Comparison of ENCODE assay signal across 1 cellular context in the genomic region with DNA sequence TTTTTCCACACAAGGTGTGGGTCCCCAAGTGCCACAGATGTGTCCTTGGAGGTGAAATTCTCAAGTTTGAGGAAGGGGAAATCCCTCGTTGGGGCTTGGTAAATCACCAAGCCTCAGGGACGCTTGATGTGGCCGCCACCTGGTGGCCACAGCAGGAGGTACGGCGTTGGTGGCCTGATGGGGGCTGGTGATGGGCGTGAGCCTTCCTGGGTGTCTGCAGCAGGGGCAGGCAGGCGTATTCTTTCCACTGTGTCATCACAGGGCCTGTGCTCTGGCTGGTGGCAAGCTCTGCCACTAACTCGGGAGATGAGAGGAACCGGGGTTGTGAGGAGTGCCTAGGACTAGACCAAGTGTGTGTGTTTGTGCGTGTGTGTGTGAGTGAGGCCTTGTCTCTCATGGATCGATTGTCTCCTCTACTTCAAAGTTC.
A peak's percentile ranks its signal among the peaks of the same experiment; 100 is the strongest.
TF ChIP-seq lines count a peak whose summit lies in the region.

No MANE protein-coding gene starts in this region.

TF ChIP-seq in GM12878, 131 proteins besides CTCF, POLR2A, EP300 and RAD21 (continued from another document):
- TF ChIP-seq ATF7 (IDR thresholded peaks at IDR 0.05; ENCODE audit: low read depth) = no peak
- TF ChIP-seq TBL1XR1 (IDR thresholded peaks at IDR 0.05; ENCODE audit: low read depth, low read length) = peak; percentile 47; the same call in 1 of the 2 replicates
- 0 out of 2 replicates have a peak, but pooled peaks have one; percentile 15 for TF ChIP-seq CREM (IDR thresholded peaks at IDR 0.05; ENCODE audit: low read depth)
- 0 out of 2 replicates have a peak, but pooled peaks have one; percentile 33 for TF ChIP-seq TCF12 (IDR thresholded peaks at IDR 0.05; ENCODE audit: low read depth, low read length)
- TF ChIP-seq IRF4 (IDR thresholded peaks at IDR 0.05; ENCODE audit: low read depth, low read length) = 0 out of 2 replicates have a peak, but pooled peaks have one; percentile 58
- TF ChIP-seq, protein P1, sequence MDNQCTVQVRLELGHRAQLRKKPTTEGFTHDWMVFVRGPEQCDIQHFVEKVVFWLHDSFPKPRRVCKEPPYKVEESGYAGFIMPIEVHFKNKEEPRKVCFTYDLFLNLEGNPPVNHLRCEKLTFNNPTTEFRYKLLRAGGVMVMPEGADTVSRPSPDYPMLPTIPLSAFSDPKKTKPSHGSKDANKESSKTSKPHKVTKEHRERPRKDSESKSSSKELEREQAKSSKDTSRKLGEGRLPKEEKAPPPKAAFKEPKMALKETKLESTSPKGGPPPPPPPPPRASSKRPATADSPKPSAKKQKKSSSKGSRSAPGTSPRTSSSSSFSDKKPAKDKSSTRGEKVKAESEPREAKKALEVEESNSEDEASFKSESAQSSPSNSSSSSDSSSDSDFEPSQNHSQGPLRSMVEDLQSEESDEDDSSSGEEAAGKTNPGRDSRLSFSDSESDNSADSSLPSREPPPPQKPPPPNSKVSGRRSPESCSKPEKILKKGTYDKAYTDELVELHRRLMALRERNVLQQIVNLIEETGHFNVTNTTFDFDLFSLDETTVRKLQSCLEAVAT (IDR thresholded peaks at IDR 0.05) = no peak; the same call in 1 of the 2 replicates
- no peak for TF ChIP-seq EGR1 (IDR thresholded peaks at IDR 0.05; ENCODE audit: borderline replicate concordance in 1 of 2, low read depth in 2 of 2, low read length in 2 of 2)
- peak; percentile 62; the same call in 1 of the 2 replicates for TF ChIP-seq RB1 (IDR thresholded peaks at IDR 0.05; ENCODE audit: borderline replicate concordance)
- peak; percentile 71; the same call in 1 of the 2 replicates for TF ChIP-seq HDGF (IDR thresholded peaks at IDR 0.05)
- 0 out of 2 replicates have a peak, but pooled peaks have one; percentile 23 for TF ChIP-seq SMARCA5 (IDR thresholded peaks at IDR 0.05)
- TF ChIP-seq YY1 (IDR thresholded peaks at IDR 0.05; ENCODE audit: low read depth, low read length) = peak; percentile 86
- TF ChIP-seq PML (IDR thresholded peaks at IDR 0.05; ENCODE audit: low read length) = no peak
- peak; percentile 99 for TF ChIP-seq SMC3 (IDR thresholded peaks at IDR 0.05; ENCODE audit: borderline replicate concordance, low read length)
- no peak for TF ChIP-seq ZNF274 (IDR thresholded peaks at IDR 0.05; ENCODE audit: insufficient read depth, insufficient read length)
- TF ChIP-seq RELA (IDR thresholded peaks at IDR 0.05; ENCODE audit: borderline replicate concordance, partially characterized antibody) = peak; percentile 71
- 0 out of 2 replicates have a peak, but pooled peaks have one; percentile 56 for TF ChIP-seq ZNF207 (IDR thresholded peaks at IDR 0.05; ENCODE audit: borderline replicate concordance)
- peak; percentile 22; the same call in 1 of the 2 replicates for TF ChIP-seq SPI1 (IDR thresholded peaks at IDR 0.05; ENCODE audit: borderline replicate concordance, insufficient read depth, low read depth, low read length)
- TF ChIP-seq SIX5 (IDR thresholded peaks at IDR 0.05; ENCODE audit: low read depth, low read length, severe bottlenecking) = no peak
- TF ChIP-seq, protein P2, sequence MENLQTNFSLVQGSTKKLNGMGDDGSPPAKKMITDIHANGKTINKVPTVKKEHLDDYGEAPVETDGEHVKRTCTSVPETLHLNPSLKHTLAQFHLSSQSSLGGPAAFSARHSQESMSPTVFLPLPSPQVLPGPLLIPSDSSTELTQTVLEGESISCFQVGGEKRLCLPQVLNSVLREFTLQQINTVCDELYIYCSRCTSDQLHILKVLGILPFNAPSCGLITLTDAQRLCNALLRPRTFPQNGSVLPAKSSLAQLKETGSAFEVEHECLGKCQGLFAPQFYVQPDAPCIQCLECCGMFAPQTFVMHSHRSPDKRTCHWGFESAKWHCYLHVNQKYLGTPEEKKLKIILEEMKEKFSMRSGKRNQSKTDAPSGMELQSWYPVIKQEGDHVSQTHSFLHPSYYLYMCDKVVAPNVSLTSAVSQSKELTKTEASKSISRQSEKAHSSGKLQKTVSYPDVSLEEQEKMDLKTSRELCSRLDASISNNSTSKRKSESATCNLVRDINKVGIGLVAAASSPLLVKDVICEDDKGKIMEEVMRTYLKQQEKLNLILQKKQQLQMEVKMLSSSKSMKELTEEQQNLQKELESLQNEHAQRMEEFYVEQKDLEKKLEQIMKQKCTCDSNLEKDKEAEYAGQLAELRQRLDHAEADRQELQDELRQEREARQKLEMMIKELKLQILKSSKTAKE (IDR thresholded peaks at IDR 0.05; ENCODE audit: low read depth, poor library complexity, severe bottlenecking) = no peak
- TF ChIP-seq RUNX3 (IDR thresholded peaks at IDR 0.05; ENCODE audit: low read length) = peak; percentile 49; the same call in 1 of the 2 replicates
- TF ChIP-seq CHD2 (IDR thresholded peaks at IDR 0.05; ENCODE audit: borderline replicate concordance, low read depth, low read length) = peak; percentile 61; the same call in 1 of the 2 replicates
- peak; percentile 80; the same call in 1 of the 3 replicates for TF ChIP-seq POU2F2 (IDR thresholded peaks at IDR 0.05; ENCODE audit: borderline replicate concordance, low read depth, low read length)
- TF ChIP-seq MXI1 (IDR thresholded peaks at IDR 0.05; ENCODE audit: low read depth, low read length) = 0 out of 2 replicates have a peak, but pooled peaks have one; percentile 20
- TF ChIP-seq SP1 (IDR thresholded peaks at IDR 0.05; ENCODE audit: low read depth, low read length) = peak; percentile 31
- 0 out of 2 replicates have a peak, but pooled peaks have one; percentile 92 for TF ChIP-seq WRNIP1 (IDR thresholded peaks at IDR 0.05; ENCODE audit: borderline replicate concordance, low read depth, low read length)
- TF ChIP-seq MTA3 (IDR thresholded peaks at IDR 0.05; ENCODE audit: borderline replicate concordance, low read length) = no peak
- peak in 1 of 2 experiments; percentile 31; a peak in 1 of 4 replicates for TF ChIP-seq BHLHE40 (IDR thresholded peaks at IDR 0.05; ENCODE audit: borderline replicate concordance in 1 of 2, low read depth in 2 of 2, low read length in 1 of 2)
- TF ChIP-seq SUZ12 (IDR thresholded peaks at IDR 0.05; ENCODE audit: unreplicated experiment) = no peak
- TF ChIP-seq ZNF622 (IDR thresholded peaks at IDR 0.05) = no peak
- no peak for TF ChIP-seq IKZF2 (IDR thresholded peaks at IDR 0.05)
- 0 out of 2 replicates have a peak, but pooled peaks have one; percentile 25 for TF ChIP-seq PAX5 (IDR thresholded peaks at IDR 0.05; ENCODE audit: borderline replicate concordance, low read depth, low read length)
- TF ChIP-seq, protein P3, sequence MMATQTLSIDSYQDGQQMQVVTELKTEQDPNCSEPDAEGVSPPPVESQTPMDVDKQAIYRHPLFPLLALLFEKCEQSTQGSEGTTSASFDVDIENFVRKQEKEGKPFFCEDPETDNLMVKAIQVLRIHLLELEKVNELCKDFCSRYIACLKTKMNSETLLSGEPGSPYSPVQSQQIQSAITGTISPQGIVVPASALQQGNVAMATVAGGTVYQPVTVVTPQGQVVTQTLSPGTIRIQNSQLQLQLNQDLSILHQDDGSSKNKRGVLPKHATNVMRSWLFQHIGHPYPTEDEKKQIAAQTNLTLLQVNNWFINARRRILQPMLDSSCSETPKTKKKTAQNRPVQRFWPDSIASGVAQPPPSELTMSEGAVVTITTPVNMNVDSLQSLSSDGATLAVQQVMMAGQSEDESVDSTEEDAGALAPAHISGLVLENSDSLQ (IDR thresholded peaks at IDR 0.05) = peak; percentile 72
- TF ChIP-seq POLR2AphosphoS2 (IDR thresholded peaks at IDR 0.05; ENCODE audit: low read depth, low read length) = no peak
- TF ChIP-seq, protein P4, sequence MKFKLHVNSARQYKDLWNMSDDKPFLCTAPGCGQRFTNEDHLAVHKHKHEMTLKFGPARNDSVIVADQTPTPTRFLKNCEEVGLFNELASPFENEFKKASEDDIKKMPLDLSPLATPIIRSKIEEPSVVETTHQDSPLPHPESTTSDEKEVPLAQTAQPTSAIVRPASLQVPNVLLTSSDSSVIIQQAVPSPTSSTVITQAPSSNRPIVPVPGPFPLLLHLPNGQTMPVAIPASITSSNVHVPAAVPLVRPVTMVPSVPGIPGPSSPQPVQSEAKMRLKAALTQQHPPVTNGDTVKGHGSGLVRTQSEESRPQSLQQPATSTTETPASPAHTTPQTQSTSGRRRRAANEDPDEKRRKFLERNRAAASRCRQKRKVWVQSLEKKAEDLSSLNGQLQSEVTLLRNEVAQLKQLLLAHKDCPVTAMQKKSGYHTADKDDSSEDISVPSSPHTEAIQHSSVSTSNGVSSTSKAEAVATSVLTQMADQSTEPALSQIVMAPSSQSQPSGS (IDR thresholded peaks at IDR 0.05; ENCODE audit: low read length) = no peak
- 0 out of 2 replicates have a peak, but pooled peaks have one; percentile 65 for TF ChIP-seq NBN (IDR thresholded peaks at IDR 0.05)
- TF ChIP-seq SMAD5 (IDR thresholded peaks at IDR 0.05; ENCODE audit: low read depth) = no peak
- TF ChIP-seq FOXM1 (IDR thresholded peaks at IDR 0.05; ENCODE audit: low read depth, low read length) = 0 out of 2 replicates have a peak, but pooled peaks have one; percentile 48
